ENCODE assay signal across 13 cellular contexts in genomic region chr10:79404690-79405131, GRCh38. TPM values are rescaled to one million over a fixed set of nuclear protein-coding genes. Genes with fewer than 3 reads are reported as not detected.
DNase-seq lines count a peak whose midpoint lies in the region; ATAC-seq and TF ChIP-seq lines count a peak whose summit lies in the region.
"Had no signal": no experiment of that assay in that cellular context is flagged by ENCODE, and none has a peak within 500 bp of the region (broad histone marks: within the 10 kb centered on the region; RNA-seq: fewer than 3 reads in every experiment).

No MANE protein-coding gene starts in this region.

- H3F3A ChIP-seq in neural progenitor cell (ENCODE audit: low read depth): peaks cover 22% of the 10 kb centered on the region

- no peak for TF ChIP-seq EP300 in upper lobe of left lung (IDR thresholded peaks at IDR 0.05)

- H3K9ac ChIP-seq in neural progenitor cell: no peak overlapping the region

- H3K27ac ChIP-seq in SJCRH30: peak overlapping the region; percentile 92; the same call in 1 of the 2 replicates
- H3K27ac ChIP-seq in heart left ventricle: peak overlapping the region in 10 of 12 donors; percentile 83 to 97 (median 88)
- H3K27ac ChIP-seq in neural progenitor cell: no peak overlapping the region
- H3K27ac ChIP-seq in upper lobe of left lung: peak overlapping the region; percentile 35 to 87 (median 80)

- H3K27me3 Mint-ChIP-seq in neural progenitor cell (ENCODE audit: insufficient read depth, low read depth) (peaks cover 6% of the 10 kb centered on the region), MCF 10A (ENCODE audit: insufficient read depth, unreplicated experiment) (no peaks in the 10 kb centered on the region)
- H3K27me3 Mint-ChIP-seq: activated naive CD4-positive, alpha-beta T cell treated with anti-CD3 and anti-CD28 coated beads, Interleukin-2, amount 50 U/mL, for 24 hours had no signal

- H3K36me3 ChIP-seq in SJCRH30 (peaks cover 17% of the 10 kb centered on the region), heart left ventricle (peaks cover 0 to 5% (median 0%) of the 10 kb centered on the region in 9 donors), neural progenitor cell (no peaks in the 10 kb centered on the region), upper lobe of left lung (no peaks in the 10 kb centered on the region)
- H3K36me3 ChIP-seq: colonic mucosa had no signal

- TF ChIP-seq POLR2A in heart left ventricle (IDR thresholded peaks at IDR 0.05) (no peak), upper lobe of left lung (IDR thresholded peaks at IDR 0.05) (no peak)

- H3K36me3 Mint-ChIP-seq in neural progenitor cell: no peaks in the 10 kb centered on the region
- H3K36me3 Mint-ChIP-seq in MCF 10A (ENCODE audit: insufficient read depth, unreplicated experiment): no peaks in the 10 kb centered on the region
- H3K36me3 Mint-ChIP-seq: activated naive CD4-positive, alpha-beta T cell treated with anti-CD3 and anti-CD28 coated beads, Interleukin-2, amount 50 U/mL, for 24 hours had no signal

- H3K4me1 ChIP-seq in SJCRH30: peaks cover 85% of the 10 kb centered on the region
- H3K4me1 ChIP-seq in heart left ventricle: peaks cover 0 to 100% (median 83%) of the 10 kb centered on the region in 12 donors
- peaks cover 32% of the 10 kb centered on the region for H3K4me1 ChIP-seq in neural progenitor cell
- peaks cover 70 to 97% (median 90%) of the 10 kb centered on the region in 4 donors for H3K4me1 ChIP-seq in upper lobe of left lung
- H3K4me1 ChIP-seq: Caco-2 had no signal

- no peaks in the 10 kb centered on the region for H3K27me3 ChIP-seq in SJCRH30
- H3K27me3 ChIP-seq in heart left ventricle: no peaks in the 10 kb centered on the region
- H3K27me3 ChIP-seq in neural progenitor cell: no peaks in the 10 kb centered on the region
- no peaks in the 10 kb centered on the region for H3K27me3 ChIP-seq in upper lobe of left lung
- H3K27me3 ChIP-seq: colonic mucosa had no signal

- H3K4me3 ChIP-seq in SJCRH30 (no peak overlapping the region), heart left ventricle (peak overlapping the region in 1 of 12 donors; percentile 8), neural progenitor cell (no peak overlapping the region), upper lobe of left lung (no peak overlapping the region)
- H3K4me3 ChIP-seq: colonic mucosa had no signal

- intact Hi-C loops in heart left ventricle (cut with DNase I) (loop anchor here in 9 of 10 donors (2.0 to 5.0 kb wide), 3 partner anchors 33 to 40 kb away; partner anchors contain the start of gene ZCCHC24 (in 3 of the 9)), MCF 10A (cut with micrococcal nuclease) (no loop called here)

- no peaks in the 10 kb centered on the region for H4K20me1 ChIP-seq in neural progenitor cell (ENCODE audit: low read depth)

- H3K4me2 ChIP-seq in neural progenitor cell: peak overlapping the region; percentile 50

- peak overlapping the region; percentile 45 for H2AFZ ChIP-seq in neural progenitor cell (replicated peaks)

- H3K27ac Mint-ChIP-seq in neural progenitor cell (peak overlapping the region; percentile 82), MCF 10A (ENCODE audit: low read depth, unreplicated experiment) (no peak overlapping the region)
- H3K27ac Mint-ChIP-seq: activated naive CD4-positive, alpha-beta T cell treated with anti-CD3 and anti-CD28 coated beads, Interleukin-2, amount 50 U/mL, for 24 hours had no signal

- H3K4me1 Mint-ChIP-seq in neural progenitor cell (peaks cover 58% of the 10 kb centered on the region), MCF 10A (ENCODE audit: insufficient read depth, unreplicated experiment) (peaks cover 5% of the 10 kb centered on the region)

- WGBS in heart left ventricle, 4 donors: 52 to 61% (median 57%) methylated on average over 5 of the region's 5 CpGs
- 59 to 74% methylated on average over 5 of the region's 5 CpGs for WGBS in upper lobe of left lung, 2 donors

- no peaks in the 10 kb centered on the region for H3K9me3 ChIP-seq in SJCRH30 (replicated peaks)
- no peaks in the 10 kb centered on the region for H3K9me3 ChIP-seq in heart left ventricle
- no peaks in the 10 kb centered on the region for H3K9me3 ChIP-seq in neural progenitor cell (ENCODE audit: low read depth)
- H3K9me3 ChIP-seq in upper lobe of left lung: no peaks in the 10 kb centered on the region
- H3K9me3 ChIP-seq: Caco-2, colonic mucosa had no signal

- H3K9me3 Mint-ChIP-seq in neural progenitor cell: no peaks in the 10 kb centered on the region
- H3K9me3 Mint-ChIP-seq in MCF 10A (ENCODE audit: unreplicated experiment): no peaks in the 10 kb centered on the region
- H3K9me3 Mint-ChIP-seq: activated naive CD4-positive, alpha-beta T cell treated with anti-CD3 and anti-CD28 coated beads, Interleukin-2, amount 50 U/mL, for 24 hours had no signal

- POLR2A ChIA-PET in MCF 10A (lab: Yijun Ruan, JAX): no interaction called here

- no TSS peak for BruUV-seq in MCF 10A (replicated peaks; lab: Mats Ljungman, UMichigan)

- TF ChIP-seq CTCF in heart left ventricle (IDR thresholded peaks at IDR 0.05): no peak
- no peak for TF ChIP-seq CTCF in neural progenitor cell (IDR thresholded peaks at IDR 0.05)
- no peak for TF ChIP-seq CTCF in upper lobe of left lung (IDR thresholded peaks at IDR 0.05)
- TF ChIP-seq CTCF in MCF 10A (IDR thresholded peaks at IDR 0.05; ENCODE audit: unreplicated experiment): no peak

- H3K4me3 Mint-ChIP-seq in neural progenitor cell (peak overlapping the region; percentile 20), MCF 10A (ENCODE audit: unreplicated experiment) (no peak overlapping the region)
- H3K4me3 Mint-ChIP-seq: activated naive CD4-positive, alpha-beta T cell treated with anti-CD3 and anti-CD28 coated beads, Interleukin-2, amount 50 U/mL, for 24 hours had no signal

- CTCF ChIA-PET in MCF 10A (lab: Yijun Ruan, JAX): no interaction called here

- ATAC-seq in heart left ventricle (no peak), upper lobe of left lung (ENCODE audit: low FRiP score in 2 of 2) (no peak), HG02588 (IDR thresholded peaks at IDR 0.05; ENCODE audit: unreplicated experiment) (no peak)
- ATAC-seq: Panc1 had no signal

- no peaks in the 10 kb centered on the region for H3K79me2 ChIP-seq in neural progenitor cell (ENCODE audit: low read depth)

- DNase-seq in SJCRH30 (no peak), heart left ventricle (peak in 4 of 5 donors; percentile 14 to 49 (median 23)), neural progenitor cell (ENCODE audit: low spot score) (no peak), upper lobe of left lung (no peak), MCF 10A (ENCODE audit: unreplicated experiment) (no peak), OCI-M2 (lab: John Stamatoyannopoulos, UW; ENCODE audit: unreplicated experiment) (no peak), NCI-H1417 (lab: John Stamatoyannopoulos, UW) (no peak)
- DNase-seq: Caco-2, colonic mucosa, MV-4-11 had no signal

RNA-seq across cellular contexts. Expression of gene ZCCHC24, which starts 40.7 kb away (rescaled TPM):
- total RNA-seq in SJCRH30 (2014; rRNA removed; shearing (Covaris generic)): 53.1 and 53.7 TPM in 2 replicates
- total RNA-seq in heart left ventricle (100 to 1,000 TPM in 1 of 9 donors, 10 to 100 TPM in 8; 44.8 to 122 (median 51.9) TPM), neural progenitor cell (ENCODE audit: low replicate concordance) (5.9 and 10.7 TPM in 2 replicates), upper lobe of left lung (10 to 100 TPM; 12.6 to 45.7 (median 21.0) TPM), MCF 10A (2022) (2.8 and 3.1 TPM in 2 replicates)
- 10 to 100 TPM; 18.7 to 40.7 TPM for polyA plus RNA-seq in heart left ventricle

RNA-seq across cellular contexts. Expression of gene PPIF, which starts 57.4 kb away (rescaled TPM):
- 98.8 and 103 TPM in 2 replicates for total RNA-seq in SJCRH30 (2014; rRNA removed; shearing (Covaris generic))
- total RNA-seq in heart left ventricle (100 to 1,000 TPM in 8 of 9 donors, 10 to 100 TPM in 1; 86.3 to 180 (median 128) TPM), neural progenitor cell (ENCODE audit: low replicate concordance) (27.1 and 27.8 TPM in 2 replicates), upper lobe of left lung (10 to 100 TPM; 19.3 to 46.5 (median 31.2) TPM), MCF 10A (2022) (76.5 and 76.9 TPM in 2 replicates)
- 100 to 1,000 TPM in 1 of 2 donors, 10 to 100 TPM in 1; 82.8 to 193 TPM for polyA plus RNA-seq in heart left ventricle

Comparison
In these comparisons a context has a peak if more than half of its experiments do, and no peak if none do; other contexts are left out.
1. DNase-seq: peak in heart left ventricle (4 of 5); none in SJCRH30 (0 of 2), neural progenitor cell (single experiment), upper lobe of left lung (0 of 2), MCF 10A (single experiment), OCI-M2 (single experiment) and NCI-H1417 (0 of 3).